ENCODE assay signal across 8 cellular contexts in the genomic region with DNA sequence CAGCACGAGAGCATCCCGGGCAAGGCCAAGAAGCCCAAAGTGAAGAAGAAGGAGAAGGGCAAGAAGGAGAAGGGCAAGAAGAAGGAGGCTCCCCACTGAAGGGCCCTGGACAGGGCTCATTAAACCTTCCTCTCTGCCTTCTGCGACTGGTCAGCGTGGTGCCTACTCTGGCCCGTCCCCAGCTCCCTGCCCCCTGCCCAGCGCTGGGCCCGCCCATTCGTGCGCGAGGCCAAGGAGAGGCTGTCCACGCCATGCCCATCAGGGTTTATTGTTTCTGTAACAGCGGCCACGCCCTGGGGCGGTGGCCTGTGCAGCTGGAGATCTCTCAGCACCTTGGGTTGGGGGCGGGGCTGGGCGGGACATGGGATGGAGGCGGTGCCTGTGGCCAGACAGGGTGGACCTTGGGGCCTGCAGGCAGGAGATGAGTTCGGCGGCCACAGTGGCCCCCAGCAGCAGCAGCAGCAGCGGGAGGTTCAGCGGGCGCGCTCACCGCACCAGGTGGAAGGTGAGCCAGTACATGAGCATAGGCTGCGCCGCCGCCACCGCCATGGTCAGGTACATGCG. TPM values are rescaled to one million over a fixed set of nuclear protein-coding genes. Genes with fewer than 3 reads are reported as not detected.
DNase-seq lines count a peak whose midpoint lies in the region; ATAC-seq, FAIRE-seq and TF ChIP-seq lines count a peak whose summit lies in the region.

No MANE protein-coding gene starts in this region.

- H3K9me3 ChIP-seq in heart left ventricle = no peaks in the 10 kb centered on the region

- no peak for TF ChIP-seq CTCF in heart left ventricle (IDR thresholded peaks at IDR 0.05)
- TF ChIP-seq CTCF in foreskin fibroblast (IDR thresholded peaks at IDR 0.05; ENCODE audit: low read depth, low read length) = no peak

- H3K27me3 ChIP-seq in heart left ventricle = no peaks in the 10 kb centered on the region

- peak in 1 of 2 donors; percentile 47 for TF ChIP-seq POLR2A in heart left ventricle (IDR thresholded peaks at IDR 0.05)

- ATAC-seq in heart left ventricle (peak; percentile 68 to 80 (median 74)), HG03432 (IDR thresholded peaks at IDR 0.05; ENCODE audit: unreplicated experiment) (no peak), GM21737 (IDR thresholded peaks at IDR 0.05; ENCODE audit: unreplicated experiment) (no peak)

- peak; percentile 96 for DNase-seq in HK-2 (ENCODE audit: unreplicated experiment)
- DNase-seq in RCC 7860 (ENCODE audit: low spot score) = peak; percentile 75
- peak; percentile 43 to 80 (median 72) for DNase-seq in heart left ventricle
- peak; percentile 60 for DNase-seq in retina
- no peak for DNase-seq in activated CD4-positive, CD25-positive, alpha-beta regulatory T cell treated with anti-CD3 and anti-CD28 coated beads, Interleukin-2, amount 50 U/mL, for 72 hours
- no peak for DNase-seq in foreskin fibroblast

- FAIRE-seq in RCC 7860 (lab: Jason Lieb, UNC) = no peak

- peaks cover 0 to 48% (median 29%) of the 10 kb centered on the region in 9 donors for H3K36me3 ChIP-seq in heart left ventricle

- WGBS in heart left ventricle, 4 donors = 62 to 79% (median 68%) methylated on average over 12 to 29 of the region's 29 CpGs

- H3K4me1 ChIP-seq in heart left ventricle = peaks cover 0 to 7% (median 0%) of the 10 kb centered on the region in 12 donors

- peak overlapping the region in 8 of 12 donors; percentile 9 to 89 (median 56) for H3K27ac ChIP-seq in heart left ventricle

- peak overlapping the region in 10 of 12 donors; percentile 7 to 41 (median 30) for H3K4me3 ChIP-seq in heart left ventricle
- H3K4me3 ChIP-seq in foreskin fibroblast (ENCODE audit: low read depth in 1 of 2, low read length in 2 of 2) = no peak overlapping the region

- intact Hi-C loops in heart left ventricle (cut with DNase I) = no loop called here

RNA-seq across cellular contexts. Expression of a gene that starts 0.9 kb away (rescaled TPM):
- total RNA-seq in heart left ventricle = 10 to 100 TPM in 5 of 9 donors, 1 to 10 TPM in 3, not detected in 1; 3.5 to 73.1 (median 11.5) TPM
- polyA plus RNA-seq in heart left ventricle = 10 to 100 TPM; 12.2 to 54.2 TPM

RNA-seq across cellular contexts. Expression of a gene that starts 10.8 kb away (rescaled TPM):
- 10 to 100 TPM; 26.4 to 47.4 (median 31.9) TPM for total RNA-seq in heart left ventricle
- 100 to 1,000 TPM in 1 of 2 donors, 10 to 100 TPM in 1; 39.2 to 113 TPM for polyA plus RNA-seq in heart left ventricle

RNA-seq across cellular contexts. Expression of a gene that starts 14.7 kb away (rescaled TPM):
- 10 to 100 TPM in 4 of 9 donors, 1 to 10 TPM in 5; 3.1 to 23.6 (median 8.5) TPM for total RNA-seq in heart left ventricle
- 1 to 10 TPM; 4.4 to 6.4 TPM for polyA plus RNA-seq in heart left ventricle

RNA-seq across cellular contexts. Expression of a gene that starts 30.7 kb away (rescaled TPM):
- 1 to 10 TPM in 6 of 9 donors, under 1 TPM in 3; 0.19 to 3.0 (median 1.9) TPM for total RNA-seq in heart left ventricle
- 1 to 10 TPM; 1.3 to 2.9 TPM for polyA plus RNA-seq in heart left ventricle

RNA-seq across cellular contexts. Expression of a gene that starts 40.6 kb away (rescaled TPM):
- total RNA-seq in heart left ventricle = 10 to 100 TPM in 7 of 9 donors, 1 to 10 TPM in 2; 3.5 to 27.7 (median 15.9) TPM
- polyA plus RNA-seq in heart left ventricle = 10 to 100 TPM in 1 of 2 donors, 1 to 10 TPM in 1; 3.6 to 11.3 TPM

Comparison
In these comparisons a context has a peak if more than half of its experiments do, and no peak if none do; other contexts are left out.
1. DNase-seq: peak in HK-2 (single experiment), RCC 7860 (single experiment), heart left ventricle (5 of 5) and retina (single experiment); none in activated CD4-positive, CD25-positive, alpha-beta regulatory T cell treated with anti-CD3 and anti-CD28 coated beads, Interleukin-2, amount 50 U/mL, for 72 hours (single experiment) and foreskin fibroblast (0 of 2).
2. ATAC-seq: peak in heart left ventricle (4 of 4); none in HG03432 (single experiment) and GM21737 (single experiment).
3. H3K4me3 ChIP-seq: peak in heart left ventricle (10 of 12); none in foreskin fibroblast (0 of 2).